Comparison of ENCODE assay signal across 24 cellular contexts in genomic region chr9:123513554-123513953, GRCh38.
"Had no signal": no experiment of that assay in that cellular context is flagged by ENCODE, and none has a peak within 500 bp of the region (broad histone marks: within the 10 kb centered on the region; RNA-seq: fewer than 3 reads in every experiment).

No MANE protein-coding gene starts in this region.

- DNase-seq: activated CD4-positive, alpha-beta memory T cell treated with anti-CD3 and anti-CD28 coated beads for 36 hours; activated CD4-positive, alpha-beta T cell treated with anti-CD3 and anti-CD28 coated beads for 48 hours; activated CD4-positive, CD25-positive, alpha-beta regulatory T cell treated with anti-CD3 and anti-CD28 coated beads, Interleukin-2, amount 50 U/mL, for 72 hours; activated CD8-positive, alpha-beta memory T cell treated with anti-CD3 and anti-CD28 coated beads for 24 hours; activated effector memory CD4-positive, alpha-beta T cell treated with anti-CD3 and anti-CD28 coated beads, Interleukin-2, amount 50 U/mL, for 16 hours; activated naive CD4-positive, alpha-beta T cell treated with anti-CD3 and anti-CD28 coated beads for 36 hours; activated naive CD8-positive, alpha-beta T cell treated with anti-CD3 and anti-CD28 coated beads for 36 hours; activated T-cell treated with anti-CD3 and anti-CD28 coated beads, Interleukin-2, amount 50 U/mL, for 4 hours; brain microvascular endothelial cell; cerebellar nuclear complex; MG63; NCI-H1105; NCI-H1436; NCI-H1694 treated with DMSO at 0.1 percent for 48 hours; NCI-H2029 treated with DMSO at 0.1 percent for 48 hours; NCI-H345; NCI-H510A; NCI-H69; NK-92 treated with Interleukin-12 subunit alpha and Interleukin-12 subunit beta, amount 100 ng/mL, for 24 hours; SHP77 treated with DMSO at 0.1 percent for 48 hours; T-helper 17 cell; T-helper 9 cell had no signal

- H3K27me3 ChIP-seq: brain microvascular endothelial cell, MG63 had no signal

- H3K9me3 Mint-ChIP-seq: activated CD4-positive, alpha-beta memory T cell treated with anti-CD3 and anti-CD28 coated beads for 36 hours; activated naive CD4-positive, alpha-beta T cell treated with anti-CD3 and anti-CD28 coated beads for 36 hours; activated naive CD8-positive, alpha-beta T cell treated with anti-CD3 and anti-CD28 coated beads for 36 hours; activated T-cell treated with anti-CD3 and anti-CD28 coated beads, Interleukin-2, amount 50 U/mL, for 4 hours; WTC11 had no signal

- H3K27ac Mint-ChIP-seq: activated CD4-positive, alpha-beta memory T cell treated with anti-CD3 and anti-CD28 coated beads for 36 hours; activated naive CD4-positive, alpha-beta T cell treated with anti-CD3 and anti-CD28 coated beads for 36 hours; activated naive CD8-positive, alpha-beta T cell treated with anti-CD3 and anti-CD28 coated beads for 36 hours; T-helper 17 cell had no signal

- H3K9ac ChIP-seq: KMS-11 had no signal

- H3K36me3 ChIP-seq: brain microvascular endothelial cell, MG63 had no signal

- H3K4me3 ChIP-seq: MG63 had no signal

- H3K36me3 Mint-ChIP-seq: activated CD4-positive, alpha-beta memory T cell treated with anti-CD3 and anti-CD28 coated beads for 36 hours; WTC11 had no signal

- ATAC-seq: activated T-cell treated with anti-CD3 and anti-CD28 coated beads, Interleukin-2, amount 50 U/mL, for 4 hours; T-helper 17 cell; WTC11 had no signal

- H3K4me3 Mint-ChIP-seq: activated CD4-positive, alpha-beta memory T cell treated with anti-CD3 and anti-CD28 coated beads for 36 hours; activated naive CD4-positive, alpha-beta T cell treated with anti-CD3 and anti-CD28 coated beads for 36 hours; activated naive CD8-positive, alpha-beta T cell treated with anti-CD3 and anti-CD28 coated beads for 36 hours; activated T-cell treated with anti-CD3 and anti-CD28 coated beads, Interleukin-2, amount 50 U/mL, for 4 hours; T-helper 17 cell; WTC11 had no signal

- H3K4me2 ChIP-seq: KMS-11 had no signal

- H3K27me3 Mint-ChIP-seq: activated CD4-positive, alpha-beta memory T cell treated with anti-CD3 and anti-CD28 coated beads for 36 hours; activated naive CD8-positive, alpha-beta T cell treated with anti-CD3 and anti-CD28 coated beads for 36 hours; T-helper 17 cell had no signal

- H3K9me3 ChIP-seq: MG63 had no signal

- H3K27ac ChIP-seq: brain microvascular endothelial cell, KMS-11 had no signal
